In genomic region chr13:22828081-22828480, GRCh38 we compare ENCODE assay signal across 20 cellular contexts.
A peak's percentile ranks its signal among the peaks of the same experiment; 100 is the strongest.
DNase-seq lines count a peak whose midpoint lies in the region; ATAC-seq and TF ChIP-seq lines count a peak whose summit lies in the region.
"Had no signal": no experiment of that assay in that cellular context is flagged by ENCODE, and none has a peak within 500 bp of the region (broad histone marks: within the 10 kb centered on the region; RNA-seq: fewer than 3 reads in every experiment).

No MANE protein-coding gene starts in this region.

- H3K9me2 ChIP-seq in GM23248 (ENCODE audit: insufficient read depth) = no peaks in the 10 kb centered on the region

- H3K36me3 ChIP-seq in GM23248 (ENCODE audit: low read depth) = no peaks in the 10 kb centered on the region
- no peaks in the 10 kb centered on the region for H3K36me3 ChIP-seq in WERI-Rb-1
- no peaks in the 10 kb centered on the region for H3K36me3 ChIP-seq in neuronal stem cell (replicated peaks in 1 of 2; ENCODE audit: control insufficient read depth in 2 of 2, insufficient read depth in 2 of 2, low read length in 2 of 2)

- no peaks in the 10 kb centered on the region for H3K27me3 ChIP-seq in GM23248 (replicated peaks; ENCODE audit: insufficient read depth)
- H3K27me3 ChIP-seq in WERI-Rb-1 (ENCODE audit: insufficient read depth, low read depth, severe bottlenecking) = peaks cover 37% of the 10 kb centered on the region
- H3K27me3 ChIP-seq in neuronal stem cell (ENCODE audit: control insufficient read depth in 3 of 3, insufficient read depth in 3 of 3, low read depth in 1 of 3, low read length in 3 of 3) = no peaks in the 10 kb centered on the region

- H4K8ac ChIP-seq in neuronal stem cell (ENCODE audit: low read depth, low read length) = no peak overlapping the region

- TF ChIP-seq CTCF in epithelial cell of proximal tubule (conservative IDR thresholded peaks at IDR 0.05; ENCODE audit: low read depth, low read length) (no peak), WERI-Rb-1 (IDR thresholded peaks at IDR 0.05; ENCODE audit: low read depth, low read length) (no peak)

- H3K23ac ChIP-seq in neuronal stem cell (ENCODE audit: low read depth, low read length, poor library complexity) = no peak overlapping the region

- H3K4me3 ChIP-seq in GM23248 (no peak overlapping the region), epithelial cell of proximal tubule (ENCODE audit: low read depth, low read length) (no peak overlapping the region), WERI-Rb-1 (ENCODE audit: low read depth, low read length) (no peak overlapping the region), neuronal stem cell (ENCODE audit: low read length in 2 of 2) (no peak overlapping the region)
- H3K4me3 ChIP-seq: skin epidermis had no signal

- no peak overlapping the region for H3K4me2 ChIP-seq in GM23248 (ENCODE audit: unreplicated experiment)
- H3K4me2 ChIP-seq in neuronal stem cell (ENCODE audit: insufficient read depth, low read length, poor library complexity, severe bottlenecking) = no peak overlapping the region

- ATAC-seq in GM21528 (IDR thresholded peaks at IDR 0.05; ENCODE audit: low FRiP score, unreplicated experiment) (no peak), left cardiac atrium (no peak)
- ATAC-seq: activated CD8-positive, alpha-beta T cell treated with anti-CD3 and anti-CD28 coated beads for 36 hours; naive thymus-derived CD8-positive, alpha-beta T cell; WTC11 had no signal

- no peak overlapping the region for H2BK12ac ChIP-seq in neuronal stem cell (ENCODE audit: low read length)

- 40 to 52% methylated on average over 2 of the region's 2 CpGs for WGBS in GM23248 (ENCODE audit: low coverage in 1 of 2, low lambda C conversion rate in 2 of 2, missing lambda C conversion rate in 2 of 2), 2 experiments
- WGBS in neuronal stem cell (ENCODE audit: extremely low coverage in 2 of 2, insufficient read length in 2 of 2, insufficient replicate concordance in 1 of 2), 2 donors = no CpG with 5 or more reads among the region's 2 CpGs

- H2BK5ac ChIP-seq in neuronal stem cell (ENCODE audit: low read length) = no peak overlapping the region

- H3K18ac ChIP-seq in neuronal stem cell (ENCODE audit: low read length) = no peak overlapping the region

- H2AFZ ChIP-seq in GM23248 = no peak overlapping the region
- no peak overlapping the region for H2AFZ ChIP-seq in neuronal stem cell (ENCODE audit: low read length)
- H2AFZ ChIP-seq: parathyroid adenoma had no signal

- H2AK5ac ChIP-seq in neuronal stem cell (ENCODE audit: low read depth, low read length) = no peak overlapping the region

- no peaks in the 10 kb centered on the region for H4K20me1 ChIP-seq in GM23248 (ENCODE audit: insufficient read depth)

- H2BK120ac ChIP-seq in neuronal stem cell (ENCODE audit: low read depth, low read length) = no peak overlapping the region

- H3K14ac ChIP-seq in neuronal stem cell (ENCODE audit: low read length) = no peak overlapping the region

- no peak overlapping the region for H2BK15ac ChIP-seq in neuronal stem cell (ENCODE audit: low read length)

- H3K4me1 ChIP-seq in GM23248 (ENCODE audit: insufficient read depth) = no peaks in the 10 kb centered on the region
- H3K4me1 ChIP-seq in neuronal stem cell (ENCODE audit: control insufficient read depth in 2 of 2, insufficient read depth in 1 of 2, low read depth in 1 of 2, low read length in 2 of 2) = no peaks in the 10 kb centered on the region
- H3K4me1 ChIP-seq: Caco-2, parathyroid adenoma had no signal

- no peak overlapping the region for H3K4ac ChIP-seq in neuronal stem cell (ENCODE audit: low read length)

- H4K91ac ChIP-seq in neuronal stem cell (ENCODE audit: low read depth, low read length, poor library complexity) = no peak overlapping the region

- H3K79me2 ChIP-seq in GM23248 (ENCODE audit: insufficient read depth) = no peaks in the 10 kb centered on the region
- H3K79me2 ChIP-seq: parathyroid adenoma had no signal

- no peaks in the 10 kb centered on the region for H3F3A ChIP-seq in GM23248 (ENCODE audit: insufficient read depth)

- H3K9me3 ChIP-seq in GM23248 (ENCODE audit: low read depth) (no peaks in the 10 kb centered on the region), WERI-Rb-1 (ENCODE audit: severe bottlenecking) (peaks cover 3% of the 10 kb centered on the region), neuronal stem cell (replicated peaks in 1 of 2; ENCODE audit: control insufficient read depth in 2 of 2, insufficient read depth in 1 of 2, low read depth in 1 of 2, low read length in 2 of 2) (no peaks in the 10 kb centered on the region)
- H3K9me3 ChIP-seq: Caco-2 had no signal

- H3K9ac ChIP-seq in GM23248 = no peak overlapping the region
- H3K9ac ChIP-seq in neuronal stem cell (ENCODE audit: low read depth, low read length, poor library complexity) = no peak overlapping the region
- H3K9ac ChIP-seq: parathyroid adenoma had no signal

- H3K27ac ChIP-seq in GM23248 (no peak overlapping the region), WERI-Rb-1 (no peak overlapping the region), neuronal stem cell (replicated peaks; ENCODE audit: low read length) (no peak overlapping the region)
- H3K27ac ChIP-seq: parathyroid adenoma, skin epidermis had no signal

- intact Hi-C loops in left cardiac atrium (cut with DNase I) = no loop called here

- in situ Hi-C loops in GM23248 (cut with MboI) = no loop called here

- DNase-seq in GM23248 (peak; percentile 1), NCI-H226 (peak; percentile 11), epithelial cell of proximal tubule (ENCODE audit: low read depth) (peak; percentile 96), renal cortical epithelial cell (ENCODE audit: low read depth) (peak; percentile 99), WERI-Rb-1 (no peak), left cardiac atrium (no peak), neuronal stem cell (ENCODE audit: low spot score) (no peak)
- DNase-seq: activated CD8-positive, alpha-beta T cell treated with anti-CD3 and anti-CD28 coated beads for 36 hours; activated naive CD8-positive, alpha-beta T cell treated with anti-CD3 and anti-CD28 coated beads for 36 hours; Caco-2; dermis blood vessel endothelial cell; naive thymus-derived CD8-positive, alpha-beta T cell; NCI-H1092; NCI-H2081; SIG-M5; stimulated activated CD4-positive, alpha-beta T cell treated with anti-CD3 and anti-CD28 coated beads, Interleukin-4, amount 100 ng/mL, for 24 hours had no signal

- H3K79me1 ChIP-seq in neuronal stem cell (ENCODE audit: low read depth, low read length) = no peaks in the 10 kb centered on the region

Comparison
In these comparisons a context has a peak if more than half of its experiments do, and no peak if none do; other contexts are left out.
1. DNase-seq: peak in GM23248 (single experiment), NCI-H226 (single experiment), epithelial cell of proximal tubule (single experiment) and renal cortical epithelial cell (single experiment); none in WERI-Rb-1 (single experiment), left cardiac atrium (single experiment) and neuronal stem cell (single experiment).